In genomic region chr1:120096981-120097545, GRCh38 we compare ENCODE assay signal across 7 cellular contexts. TPM values are rescaled to one million over a fixed set of nuclear protein-coding genes. Genes with fewer than 3 reads are reported as not detected.
DNase-seq lines count a peak whose midpoint lies in the region; ATAC-seq and TF ChIP-seq lines count a peak whose summit lies in the region.
"Not testable (repeated sequence)": the region's sequence is repeated elsewhere in the genome, so short reads cannot be mapped to it uniquely, and the experiment has no call there.

No MANE protein-coding gene starts in this region.

- H3K36me3 ChIP-seq in RWPE2 (ENCODE audit: low read depth), result not testable (repeated sequence)

- H3K36me3 Mint-ChIP-seq in mesothelial cell of epicardium; nephron progenitor cell (ENCODE audit: low read depth): not testable (repeated sequence)

- H3K9me3 ChIP-seq in RWPE2 (ENCODE audit: severe bottlenecking), result not testable (repeated sequence)

- not testable (repeated sequence) for H3K9me3 Mint-ChIP-seq in mesothelial cell of epicardium, nephron progenitor cell

- DNase-seq in DMS153 (lab: John Stamatoyannopoulos, UW) (peak; percentile 32), NCI-H1092 treated with DMSO at 0.1 percent for 48 hours (lab: John Stamatoyannopoulos, UW) (peak; percentile 1), NCI-H748 (lab: John Stamatoyannopoulos, UW; ENCODE audit: unreplicated experiment) (peak; percentile 27)
- not testable (repeated sequence) for DNase-seq in RWPE2 (ENCODE audit: low spot score); left lobe of liver (ENCODE audit: low spot score); mesothelial cell of epicardium (ENCODE audit: low spot score in 2 of 2, unreplicated experiment in 2 of 2); nephron progenitor cell

- H3K4me1 Mint-ChIP-seq in mesothelial cell of epicardium, nephron progenitor cell: not testable (repeated sequence)

- not testable (repeated sequence) for TF ChIP-seq CTCF in RWPE2 (IDR thresholded peaks at IDR 0.05; ENCODE audit: poor library complexity, severe bottlenecking); mesothelial cell of epicardium (IDR thresholded peaks at IDR 0.05; ENCODE audit: unreplicated experiment); nephron progenitor cell (IDR thresholded peaks at IDR 0.05)

- H3K4me1 ChIP-seq in RWPE2 (ENCODE audit: insufficient read depth, poor library complexity, severe bottlenecking), result not testable (repeated sequence)

- not testable (repeated sequence) for H3K4me3 ChIP-seq in RWPE2 (ENCODE audit: severe bottlenecking)

- not testable (repeated sequence) for H3K4me3 Mint-ChIP-seq in mesothelial cell of epicardium, nephron progenitor cell

- H3K27me3 ChIP-seq in RWPE2 (ENCODE audit: insufficient read depth, poor library complexity, severe bottlenecking), result not testable (repeated sequence)

- not testable (repeated sequence) for H3K27ac ChIP-seq in RWPE2 (ENCODE audit: poor library complexity, severe bottlenecking)

- peak overlapping the region; percentile 25 for H3K27ac Mint-ChIP-seq in mesothelial cell of epicardium
- peak overlapping the region; percentile 25 for H3K27ac Mint-ChIP-seq in nephron progenitor cell

- H3K27me3 Mint-ChIP-seq in mesothelial cell of epicardium (ENCODE audit: low read depth); nephron progenitor cell (ENCODE audit: low read depth, poor library complexity): not testable (repeated sequence)

- ATAC-seq in RWPE2 (ENCODE audit: low read depth) (peak; percentile 60; the same call in 2 of the 3 replicates), left lobe of liver (peak; percentile 41)

RNA-seq across cellular contexts. Expression of gene NOTCH2, which starts 27.6 kb away (rescaled TPM):
- total RNA-seq in left lobe of liver (57.5 TPM), mesothelial cell of epicardium (277 to 292 TPM (median 281 TPM) in 3 replicates)
